In the genomic region with DNA sequence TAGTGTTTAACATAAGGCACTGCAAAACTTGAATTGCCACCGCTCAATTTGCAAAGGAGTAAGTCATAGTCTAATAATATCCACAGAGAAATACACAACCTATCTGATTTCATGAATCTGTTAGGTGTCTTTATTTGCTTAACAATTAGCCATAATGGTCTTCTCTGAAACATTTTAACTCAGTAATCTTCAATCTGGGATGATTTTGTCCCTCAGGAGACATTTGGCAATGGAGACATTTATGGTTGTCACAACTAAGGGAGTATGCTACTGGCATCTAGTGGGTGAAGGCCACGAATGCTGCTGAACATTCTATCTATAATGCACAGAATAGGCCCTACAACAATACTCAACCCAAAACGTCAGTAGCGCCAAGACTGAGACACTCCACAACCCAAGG, we compare ENCODE assay signal across 1 cellular context.
A peak's percentile ranks its signal among the peaks of the same experiment; 100 is the strongest.
TF ChIP-seq lines count a peak whose summit lies in the region.

No MANE protein-coding gene starts in this region.

TF ChIP-seq in HEK293, 187 proteins besides CTCF, POLR2A, EP300 and RAD21 (continued from another document):
- TF ChIP-seq, protein P1, sequence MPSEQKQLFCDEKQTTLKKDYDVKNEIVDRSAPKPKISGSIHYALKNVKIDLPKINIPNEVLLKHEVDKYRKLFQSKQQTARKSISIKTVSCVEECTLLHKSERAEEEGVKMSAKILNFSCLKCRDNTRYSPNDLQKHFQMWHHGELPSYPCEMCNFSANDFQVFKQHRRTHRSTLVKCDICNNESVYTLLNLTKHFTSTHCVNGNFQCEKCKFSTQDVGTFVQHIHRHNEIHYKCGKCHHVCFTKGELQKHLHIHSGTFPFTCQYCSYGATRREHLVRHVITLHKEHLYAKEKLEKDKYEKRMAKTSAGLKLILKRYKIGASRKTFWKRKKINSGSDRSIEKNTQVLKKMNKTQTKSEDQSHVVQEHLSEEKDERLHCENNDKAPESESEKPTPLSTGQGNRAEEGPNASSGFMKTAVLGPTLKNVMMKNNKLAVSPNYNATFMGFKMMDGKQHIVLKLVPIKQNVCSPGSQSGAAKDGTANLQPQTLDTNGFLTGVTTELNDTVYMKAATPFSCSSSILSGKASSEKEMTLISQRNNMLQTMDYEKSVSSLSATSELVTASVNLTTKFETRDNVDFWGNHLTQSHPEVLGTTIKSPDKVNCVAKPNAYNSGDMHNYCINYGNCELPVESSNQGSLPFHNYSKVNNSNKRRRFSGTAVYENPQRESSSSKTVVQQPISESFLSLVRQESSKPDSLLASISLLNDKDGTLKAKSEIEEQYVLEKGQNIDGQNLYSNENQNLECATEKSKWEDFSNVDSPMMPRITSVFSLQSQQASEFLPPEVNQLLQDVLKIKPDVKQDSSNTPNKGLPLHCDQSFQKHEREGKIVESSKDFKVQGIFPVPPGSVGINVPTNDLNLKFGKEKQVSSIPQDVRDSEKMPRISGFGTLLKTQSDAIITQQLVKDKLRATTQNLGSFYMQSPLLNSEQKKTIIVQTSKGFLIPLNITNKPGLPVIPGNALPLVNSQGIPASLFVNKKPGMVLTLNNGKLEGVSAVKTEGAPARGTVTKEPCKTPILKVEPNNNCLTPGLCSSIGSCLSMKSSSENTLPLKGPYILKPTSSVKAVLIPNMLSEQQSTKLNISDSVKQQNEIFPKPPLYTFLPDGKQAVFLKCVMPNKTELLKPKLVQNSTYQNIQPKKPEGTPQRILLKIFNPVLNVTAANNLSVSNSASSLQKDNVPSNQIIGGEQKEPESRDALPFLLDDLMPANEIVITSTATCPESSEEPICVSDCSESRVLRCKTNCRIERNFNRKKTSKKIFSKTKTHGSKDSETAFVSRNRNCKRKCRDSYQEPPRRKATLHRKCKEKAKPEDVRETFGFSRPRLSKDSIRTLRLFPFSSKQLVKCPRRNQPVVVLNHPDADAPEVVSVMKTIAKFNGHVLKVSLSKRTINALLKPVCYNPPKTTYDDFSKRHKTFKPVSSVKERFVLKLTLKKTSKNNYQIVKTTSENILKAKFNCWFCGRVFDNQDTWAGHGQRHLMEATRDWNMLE (tag by site-specific recombination; conservative IDR thresholded peaks at IDR 0.05; ENCODE audit: low read depth): no peak
- TF ChIP-seq ZNF426 (tag by site-specific recombination; IDR thresholded peaks at IDR 0.05) (no peak), GLI2 (tag by site-specific recombination; IDR thresholded peaks at IDR 0.05; ENCODE audit: borderline replicate concordance, low read depth) (no peak), ZFP41 (tag by site-specific recombination; IDR thresholded peaks at IDR 0.05; ENCODE audit: borderline replicate concordance) (no peak), SP7 (tag by site-specific recombination; IDR thresholded peaks at IDR 0.05) (no peak), GFI1B (tag by site-specific recombination; IDR thresholded peaks at IDR 0.05) (peak; percentile 97), ZNF629 (tag by site-specific recombination; IDR thresholded peaks at IDR 0.05) (peak; percentile 27; the same call in 1 of the 2 replicates), ZEB2 (tag by site-specific recombination; IDR thresholded peaks at IDR 0.05) (peak; percentile 62), ZNF654 (tag by site-specific recombination; IDR thresholded peaks at IDR 0.05; ENCODE audit: low read depth) (peak; percentile 82), ZNF311 (tag by site-specific recombination; IDR thresholded peaks at IDR 0.05; ENCODE audit: borderline replicate concordance) (no peak)
- TF ChIP-seq, protein P2, sequence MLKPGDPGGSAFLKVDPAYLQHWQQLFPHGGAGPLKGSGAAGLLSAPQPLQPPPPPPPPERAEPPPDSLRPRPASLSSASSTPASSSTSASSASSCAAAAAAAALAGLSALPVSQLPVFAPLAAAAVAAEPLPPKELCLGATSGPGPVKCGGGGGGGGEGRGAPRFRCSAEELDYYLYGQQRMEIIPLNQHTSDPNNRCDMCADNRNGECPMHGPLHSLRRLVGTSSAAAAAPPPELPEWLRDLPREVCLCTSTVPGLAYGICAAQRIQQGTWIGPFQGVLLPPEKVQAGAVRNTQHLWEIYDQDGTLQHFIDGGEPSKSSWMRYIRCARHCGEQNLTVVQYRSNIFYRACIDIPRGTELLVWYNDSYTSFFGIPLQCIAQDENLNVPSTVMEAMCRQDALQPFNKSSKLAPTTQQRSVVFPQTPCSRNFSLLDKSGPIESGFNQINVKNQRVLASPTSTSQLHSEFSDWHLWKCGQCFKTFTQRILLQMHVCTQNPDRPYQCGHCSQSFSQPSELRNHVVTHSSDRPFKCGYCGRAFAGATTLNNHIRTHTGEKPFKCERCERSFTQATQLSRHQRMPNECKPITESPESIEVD (tag by site-specific recombination; IDR thresholded peaks at IDR 0.05): peak; percentile 90
